ENCODE assay signal across 11 cellular contexts in the genomic region with DNA sequence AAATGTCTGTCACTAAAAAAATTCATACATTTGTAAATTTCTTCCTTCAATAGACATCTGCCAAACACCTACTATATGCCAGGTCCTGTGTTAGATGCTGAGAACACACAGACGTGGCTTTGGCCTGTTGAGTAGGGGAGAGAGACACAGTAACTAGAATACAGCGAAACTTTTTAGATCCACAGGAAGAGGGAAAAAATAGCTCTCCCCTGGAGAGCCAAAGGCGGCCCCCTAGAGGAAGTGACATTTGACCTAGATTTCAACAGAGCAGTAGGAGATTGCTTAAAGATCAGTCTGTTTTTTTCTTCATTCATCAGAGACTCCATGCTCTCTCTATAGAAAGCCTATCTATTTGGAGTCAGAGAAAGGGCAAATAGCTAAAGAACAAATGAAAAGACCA. TPM values are rescaled to one million over a fixed set of nuclear protein-coding genes. Genes with fewer than 3 reads are reported as not detected.
A peak's percentile ranks its signal among the peaks of the same experiment; 100 is the strongest.
DNase-seq lines count a peak whose midpoint lies in the region; ATAC-seq lines count a peak whose summit lies in the region.
"Had no signal": no experiment of that assay in that cellular context is flagged by ENCODE, and none has a peak within 500 bp of the region (broad histone marks: within the 10 kb centered on the region; RNA-seq: fewer than 3 reads in every experiment).

No MANE protein-coding gene starts in this region.

- H3K36me3 Mint-ChIP-seq in activated T-helper 2 cell treated with anti-CD3 and anti-CD28 coated beads, Interferon-gamma antibody, Interleukin-2, Interleukin-4, amounts not matched to agents 10 μg/mL and 5 μg/mL and 100 μg/mL, durations not matched to agents 14 hours and 24 hours and 36 hours (ENCODE audit: low read depth), result peaks cover 82% of the 10 kb centered on the region

- no peaks in the 10 kb centered on the region for H3K27me3 ChIP-seq in mesenchymal stem cell (ENCODE audit: control insufficient read depth in 1 of 2, insufficient read depth in 1 of 2, low read length in 2 of 2)

- no peak overlapping the region for H4K8ac ChIP-seq in mesenchymal stem cell (ENCODE audit: low read length)

- H2BK120ac ChIP-seq in mesenchymal stem cell (ENCODE audit: low read depth, low read length), result no peak overlapping the region

- H2BK5ac ChIP-seq in mesenchymal stem cell (ENCODE audit: low read depth, low read length, poor library complexity, severe bottlenecking), result no peak overlapping the region

- H3K27me3 Mint-ChIP-seq in activated T-helper 2 cell treated with anti-CD3 and anti-CD28 coated beads, Interferon-gamma antibody, Interleukin-2, Interleukin-4, amounts not matched to agents 10 μg/mL and 5 μg/mL and 100 μg/mL, durations not matched to agents 14 hours and 24 hours and 36 hours (ENCODE audit: low read depth), result no peaks in the 10 kb centered on the region

- no peak overlapping the region for H3K4me3 ChIP-seq in mesenchymal stem cell (ENCODE audit: insufficient read depth in 1 of 2, low read depth in 1 of 2, low read length in 2 of 2)

- H3K27ac ChIP-seq in KOPT-K1 (ENCODE audit: low read depth, low read length, poor library complexity, severe bottlenecking) (peak overlapping the region; percentile 64), mesenchymal stem cell (ENCODE audit: low read length, poor library complexity, severe bottlenecking) (no peak overlapping the region)

- H3K4me1 Mint-ChIP-seq in activated T-helper 2 cell treated with anti-CD3 and anti-CD28 coated beads, Interferon-gamma antibody, Interleukin-2, Interleukin-4, amounts not matched to agents 10 μg/mL and 5 μg/mL and 100 μg/mL, durations not matched to agents 14 hours and 24 hours and 36 hours (ENCODE audit: low read depth), result peaks cover 92% of the 10 kb centered on the region

- H4K91ac ChIP-seq in mesenchymal stem cell (ENCODE audit: low read length), result no peak overlapping the region

- DNase-seq in EH (ENCODE audit: low read depth) (peak; percentile 2), mesenchymal stem cell (peak; percentile 51), NCI-H1417 treated with DMSO at 0.1 percent for 48 hours (lab: John Stamatoyannopoulos, UW) (no peak), NCI-H345 (lab: John Stamatoyannopoulos, UW) (no peak)
- no peak for DNase-seq in activated T-helper 2 cell treated with anti-CD3 and anti-CD28 coated beads, Interferon-gamma antibody, Interleukin-2, Interleukin-4, amounts not matched to agents 10 μg/mL and 5 μg/mL and 100 μg/mL, durations not matched to agents 14 hours and 24 hours and 36 hours (ENCODE audit: low spot score)
- no peak for DNase-seq in activated CD8-positive, alpha-beta memory T cell treated with anti-CD3 and anti-CD28 coated beads, Interleukin-2, amount 50 U/mL, for 48 hours
- DNase-seq: GOT3, SHP77 treated with DMSO at 0.1 percent for 48 hours had no signal

- H3K4me2 ChIP-seq in mesenchymal stem cell (ENCODE audit: low read length, poor library complexity, severe bottlenecking), result no peak overlapping the region

- H2BK12ac ChIP-seq in mesenchymal stem cell (ENCODE audit: low read length in 2 of 2), result no peak overlapping the region

- peak overlapping the region; percentile 69 for H3K4me3 Mint-ChIP-seq in activated T-helper 2 cell treated with anti-CD3 and anti-CD28 coated beads, Interferon-gamma antibody, Interleukin-2, Interleukin-4, amounts not matched to agents 10 μg/mL and 5 μg/mL and 100 μg/mL, durations not matched to agents 14 hours and 24 hours and 36 hours (ENCODE audit: low read depth)

- no peak overlapping the region for H3K14ac ChIP-seq in mesenchymal stem cell (ENCODE audit: low read length in 2 of 2)

- H3K9me3 ChIP-seq in KOPT-K1 (ENCODE audit: insufficient read depth, low read length, poor library complexity, severe bottlenecking), result no peaks in the 10 kb centered on the region
- no peaks in the 10 kb centered on the region for H3K9me3 ChIP-seq in mesenchymal stem cell (ENCODE audit: control insufficient read depth, low read length)

- H3K4ac ChIP-seq in mesenchymal stem cell (ENCODE audit: low read depth in 1 of 2, low read length in 2 of 2), result no peak overlapping the region

- no peak overlapping the region for H3K23ac ChIP-seq in mesenchymal stem cell (ENCODE audit: low read length in 2 of 2)

- H3K4me1 ChIP-seq in mesenchymal stem cell (ENCODE audit: control insufficient read depth, insufficient read depth, low read depth, low read length), result peaks cover 7% of the 10 kb centered on the region

- no peak overlapping the region for H2BK15ac ChIP-seq in mesenchymal stem cell (ENCODE audit: low read depth, poor library complexity, severe bottlenecking)

- peak overlapping the region; percentile 94 for H3K27ac Mint-ChIP-seq in activated T-helper 2 cell treated with anti-CD3 and anti-CD28 coated beads, Interferon-gamma antibody, Interleukin-2, Interleukin-4, amounts not matched to agents 10 μg/mL and 5 μg/mL and 100 μg/mL, durations not matched to agents 14 hours and 24 hours and 36 hours

- ATAC-seq in HG02840 (IDR thresholded peaks at IDR 0.05; ENCODE audit: low FRiP score, unreplicated experiment), result no peak

- no peaks in the 10 kb centered on the region for H3K79me1 ChIP-seq in mesenchymal stem cell (replicated peaks; ENCODE audit: low read length, poor library complexity, severe bottlenecking)

- no peak overlapping the region for H2AK5ac ChIP-seq in mesenchymal stem cell (ENCODE audit: low read length, severe bottlenecking)

- 25% methylated on average over 3 of the region's 3 CpGs for WGBS in mesenchymal stem cell

- peak overlapping the region in 1 of 2 experiments; percentile 73 for H3K18ac ChIP-seq in mesenchymal stem cell (ENCODE audit: low read depth in 1 of 2, low read length in 2 of 2)

- intact Hi-C loops in activated T-helper 2 cell treated with anti-CD3 and anti-CD28 coated beads, Interferon-gamma antibody, Interleukin-2, Interleukin-4, amounts not matched to agents 10 μg/mL and 5 μg/mL and 100 μg/mL, durations not matched to agents 14 hours and 24 hours and 36 hours (cut with micrococcal nuclease), result no loop called here

- H3K36me3 ChIP-seq in KOPT-K1 (ENCODE audit: insufficient read depth, low read length) (peaks cover 84% of the 10 kb centered on the region), mesenchymal stem cell (ENCODE audit: control insufficient read depth in 1 of 2, insufficient read depth in 2 of 2, low read depth in 1 of 2, low read length in 2 of 2) (no peaks in the 10 kb centered on the region)

- H3K9ac ChIP-seq in mesenchymal stem cell (ENCODE audit: low read length), result no peak overlapping the region

- no peaks in the 10 kb centered on the region for H3K9me3 Mint-ChIP-seq in activated T-helper 2 cell treated with anti-CD3 and anti-CD28 coated beads, Interferon-gamma antibody, Interleukin-2, Interleukin-4, amounts not matched to agents 10 μg/mL and 5 μg/mL and 100 μg/mL, durations not matched to agents 14 hours and 24 hours and 36 hours

- H2AFZ ChIP-seq in mesenchymal stem cell (ENCODE audit: low read depth, low read length), result no peak overlapping the region

RNA-seq across cellular contexts. Expression of a gene that starts 11.3 kb away (rescaled TPM):
- 738 and 741 TPM in 2 replicates for total RNA-seq in activated T-helper 2 cell treated with anti-CD3 and anti-CD28 coated beads, Interferon-gamma antibody, Interleukin-2, Interleukin-4, amounts not matched to agents 10 μg/mL and 5 μg/mL and 100 μg/mL, durations not matched to agents 14 hours and 24 hours and 36 hours
- polyA plus RNA-seq in mesenchymal stem cell (2013, experiment 1 of 2), result 1.1 TPM
- 1.1 TPM for polyA plus RNA-seq in mesenchymal stem cell (2013, experiment 2 of 2)

RNA-seq across cellular contexts. Expression of a gene that starts 41.0 kb away (rescaled TPM):
- total RNA-seq in activated T-helper 2 cell treated with anti-CD3 and anti-CD28 coated beads, Interferon-gamma antibody, Interleukin-2, Interleukin-4, amounts not matched to agents 10 μg/mL and 5 μg/mL and 100 μg/mL, durations not matched to agents 14 hours and 24 hours and 36 hours, result 0.52 and 0.71 TPM in 2 replicates
- polyA plus RNA-seq in mesenchymal stem cell (2013, experiment 1 of 2), result 0.07 TPM
- 0.07 TPM for polyA plus RNA-seq in mesenchymal stem cell (2013, experiment 2 of 2)
- total RNA-seq: pulmonary artery endothelial cell had no signal

Comparison
In these comparisons a context has a peak if more than half of its experiments do, and no peak if none do; other contexts are left out.
1. DNase-seq: peak in EH (single experiment) and mesenchymal stem cell (single experiment); none in activated T-helper 2 cell treated with anti-CD3 and anti-CD28 coated beads, Interferon-gamma antibody, Interleukin-2, Interleukin-4, amounts not matched to agents 10 μg/mL and 5 μg/mL and 100 μg/mL, durations not matched to agents 14 hours and 24 hours and 36 hours (single experiment), NCI-H1417 treated with DMSO at 0.1 percent for 48 hours (single experiment), NCI-H345 (single experiment) and activated CD8-positive, alpha-beta memory T cell treated with anti-CD3 and anti-CD28 coated beads, Interleukin-2, amount 50 U/mL, for 48 hours (single experiment).